Comparison of ENCODE assay signal across 9 cellular contexts in genomic region chr2:37711308-37711731, GRCh38. TPM values are rescaled to one million over a fixed set of nuclear protein-coding genes. Genes with fewer than 3 reads are reported as not detected.
DNase-seq lines count a peak whose midpoint lies in the region; ATAC-seq, FAIRE-seq and TF ChIP-seq lines count a peak whose summit lies in the region.
"Had no signal": no experiment of that assay in that cellular context is flagged by ENCODE, and none has a peak within 500 bp of the region (broad histone marks: within the 10 kb centered on the region; RNA-seq: fewer than 3 reads in every experiment).

No MANE protein-coding gene starts in this region.

- peak overlapping the region; percentile 88 for H2AK9ac ChIP-seq in IMR-90 (replicated peaks; ENCODE audit: low read depth, low read length, poor library complexity)

- POLR2A ChIA-PET in IMR-90 (lab: Charles Lee; ENCODE audit: unreplicated experiment) = interaction anchor here (1.1 kb wide), 2 partner anchors 39 to 55 kb away, joined by 3 to 4 read pairs; no protein-coding TSS in a partner anchor
- POLR2A ChIA-PET in HepG2 (lab: Yijun Ruan, JAX) = no interaction called here

- H3K4me2 ChIP-seq in IMR-90 (ENCODE audit: low read depth, low read length) (peak overlapping the region; percentile 69), HepG2 (ENCODE audit: low read depth, low read length) (no peak overlapping the region)

- TF ChIP-seq EP300 in HepG2 (IDR thresholded peaks at IDR 0.05; ENCODE audit: low read depth in 2 of 2, low read length in 2 of 2) (no peak), HepG2 (CRISPR knock-in tag; IDR thresholded peaks at IDR 0.05; ENCODE audit: borderline replicate concordance) (no peak)

- H4K91ac ChIP-seq in IMR-90 (ENCODE audit: insufficient read depth, low read depth, low read length) = peak overlapping the region; percentile 98

- peak overlapping the region; percentile 87 for H4K5ac ChIP-seq in IMR-90 (ENCODE audit: low read depth, low read length)

- no peak for TF ChIP-seq RAD21 in IMR-90 (IDR thresholded peaks at IDR 0.05; ENCODE audit: low read length)
- no peak for TF ChIP-seq RAD21 in HepG2 (CRISPR knock-in tag; IDR thresholded peaks at IDR 0.05)

- peak overlapping the region; percentile 94 for H3K23ac ChIP-seq in IMR-90 (ENCODE audit: low read depth, low read length)

- peak overlapping the region; percentile 97 for H2AK5ac ChIP-seq in IMR-90 (ENCODE audit: low read depth, low read length)

- H3K79me1 ChIP-seq in IMR-90 (ENCODE audit: low read depth in 1 of 2, low read length in 2 of 2) = peaks cover 0 to 12% of the 10 kb centered on the region in 2 experiments; a peak in 2 of 4 replicates

- no CpG with 5 or more reads among the region's 1 CpG for WGBS in IMR-90 (ENCODE audit: extremely low coverage in 2 of 2, insufficient read length in 1 of 2), 2 experiments
- WGBS in HepG2 (ENCODE audit: low lambda C conversion rate) = no CpG with 5 or more reads among the region's 1 CpG

- H2BK15ac ChIP-seq in IMR-90 (ENCODE audit: low read depth, low read length) = peak overlapping the region; percentile 92; the same call in 2 of the 3 replicates

- H2BK20ac ChIP-seq in IMR-90 (ENCODE audit: low read depth, low read length) = peak overlapping the region; percentile 95

- peaks cover 7% of the 10 kb centered on the region for H3K9me1 ChIP-seq in IMR-90 (ENCODE audit: insufficient read depth, low read length)

- H3K4me1 ChIP-seq in IMR-90 (ENCODE audit: control insufficient read depth, insufficient read depth, low read length) (peaks cover 12% of the 10 kb centered on the region), HepG2 (ENCODE audit: insufficient read depth, low read length) (no peaks in the 10 kb centered on the region)

- FAIRE-seq in HepG2 (lab: Jason Lieb, UNC) = no peak

- H3K27ac ChIP-seq in IMR-90 (ENCODE audit: insufficient read depth, low read length) (peak overlapping the region; percentile 71), HepG2 (ENCODE audit: extremely low read length, insufficient read depth, low read length) (no peak overlapping the region)

- H3K27me3 ChIP-seq in IMR-90 (ENCODE audit: control insufficient read depth, insufficient read depth, low read length) (no peaks in the 10 kb centered on the region), kidney epithelial cell (ENCODE audit: control insufficient read depth, insufficient read depth, low read length) (no peaks in the 10 kb centered on the region), HepG2 (ENCODE audit: control insufficient read depth in 1 of 2, insufficient read depth in 2 of 2, low read length in 2 of 2) (no peaks in the 10 kb centered on the region; a peak in 1 of 5 replicates)

- dilution Hi-C loops in IMR-90 (cut with HindIII; ENCODE audit: low sequenced_read_pairs, unreplicated experiment) = no loop called here

- H2AFZ ChIP-seq in IMR-90 (replicated peaks; ENCODE audit: low read length, poor library complexity) (peak overlapping the region; percentile 36), HepG2 (ENCODE audit: low read length) (no peak overlapping the region)

- ATAC-seq in GM18870 (IDR thresholded peaks at IDR 0.05; ENCODE audit: unreplicated experiment) (peak; percentile 45), IMR-90 (ENCODE audit: low read depth) (peak; percentile 88), HepG2 (no peak), GM18517 (IDR thresholded peaks at IDR 0.05; ENCODE audit: unreplicated experiment) (no peak)

- DNase-seq in IMR-90 = peak; percentile 91
- peak; percentile 30 to 38 for DNase-seq in activated T-cell treated with anti-CD3 and anti-CD28 coated beads, Interleukin-2, amount 50 U/mL, for 48 hours
- peak; percentile 95 for DNase-seq in kidney epithelial cell (ENCODE audit: low read depth)
- no peak for DNase-seq in NCI-H524 (lab: John Stamatoyannopoulos, UW)
- DNase-seq in HepG2 (ENCODE audit: low spot score) = no peak
- DNase-seq in NCI-H2029 (lab: John Stamatoyannopoulos, UW) = no peak
- DNase-seq: activated B cell treated with CpG ODN at 0.5 μM for 24 hours had no signal

- intact Hi-C loops in IMR-90 (cut with micrococcal nuclease) (loop anchor here (2.0 to 5.0 kb wide), 3 partner anchors 56 to 121 kb away; no protein-coding TSS in a partner anchor), HepG2 (cut with micrococcal nuclease; ENCODE audit: unreplicated experiment) (no loop called here)

- H3K9me3 ChIP-seq in IMR-90 (ENCODE audit: control insufficient read depth, insufficient read depth, low read length) (no peaks in the 10 kb centered on the region), HepG2 (ENCODE audit: low read length) (peaks cover 11% of the 10 kb centered on the region; the same call in 1 of the 2 replicates)

- H3K36me3 ChIP-seq in IMR-90 (ENCODE audit: control insufficient read depth, insufficient read depth, low read length) (no peaks in the 10 kb centered on the region), kidney epithelial cell (ENCODE audit: control insufficient read depth, insufficient read depth, low read length) (no peaks in the 10 kb centered on the region), HepG2 (replicated peaks in 1 of 2; ENCODE audit: control insufficient read depth in 1 of 2, insufficient read depth in 2 of 2, low read length in 2 of 2) (no peaks in the 10 kb centered on the region)

- H3K56ac ChIP-seq in IMR-90 (ENCODE audit: extremely low read depth, insufficient read depth, low read length) = peak overlapping the region; percentile 96

- H4K20me1 ChIP-seq in IMR-90 (ENCODE audit: insufficient read depth, low read length) (no peaks in the 10 kb centered on the region), HepG2 (ENCODE audit: insufficient read depth, low read length) (no peaks in the 10 kb centered on the region)

- BruUV-seq in IMR-90 (replicated peaks; lab: Mats Ljungman, UMichigan) (no TSS peak), HepG2 (replicated peaks; lab: Mats Ljungman, UMichigan) (no TSS peak)

- H3K79me2 ChIP-seq in HepG2 (ENCODE audit: insufficient read depth, low read length) = no peaks in the 10 kb centered on the region

- no peak overlapping the region for H3K4me3 ChIP-seq in IMR-90 (ENCODE audit: insufficient read depth, low read depth, low read length)
- no peak overlapping the region for H3K4me3 ChIP-seq in kidney epithelial cell (ENCODE audit: low read depth, low read length)
- H3K4me3 ChIP-seq in HepG2 (replicated peaks in 1 of 3; ENCODE audit: insufficient read depth in 1 of 3, low read depth in 2 of 3, low read length in 3 of 3) = no peak overlapping the region

- CTCF ChIA-PET in IMR-90 (lab: Yijun Ruan, JAX) = interaction anchor here (1.4 kb wide), 1 partner anchor 55 kb away, joined by 3 read pairs; no protein-coding TSS in a partner anchor
- CTCF ChIA-PET in HepG2 (lab: Yijun Ruan, JAX; ENCODE audit: low intra/inter-chr PET ratio, low total read pairs) = no interaction called here

- H3K9ac ChIP-seq in IMR-90 (ENCODE audit: low read depth, low read length) = peak overlapping the region; percentile 33; the same call in 1 of the 2 replicates
- H3K9ac ChIP-seq in HepG2 (ENCODE audit: insufficient read depth, low read depth, low read length) = no peak overlapping the region

- H3K18ac ChIP-seq in IMR-90 (ENCODE audit: low read depth, low read length) = peak overlapping the region; percentile 90

- in situ Hi-C loops in IMR-90 (cut with MboI; ENCODE audit: low sequenced_read_pairs) = no loop called here
- in situ Hi-C loops in HepG2 (cut with HindIII; ENCODE audit: extremely low pct_ligation_motif_present, low pct_unique_long_range_greater_than_20kb) = no loop called here

- peak overlapping the region; percentile 99 for H3K4ac ChIP-seq in IMR-90 (ENCODE audit: low read depth, low read length)

- TF ChIP-seq POLR2A in IMR-90 (IDR thresholded peaks at IDR 0.05; ENCODE audit: low read depth, low read length) = peak; percentile 39; the same call in 1 of the 2 replicates
- no peak for TF ChIP-seq POLR2A in HepG2 (IDR thresholded peaks at IDR 0.05; ENCODE audit: insufficient read depth in 1 of 2, low read depth in 2 of 2, low read length in 2 of 2)

- peak overlapping the region; percentile 57 to 93 for H4K8ac ChIP-seq in IMR-90 (ENCODE audit: low read depth in 2 of 2, low read length in 2 of 2)

- H3K14ac ChIP-seq in IMR-90 (replicated peaks; ENCODE audit: low read depth, low read length) = peak overlapping the region; percentile 93

- H2BK5ac ChIP-seq in IMR-90 (ENCODE audit: low read depth, low read length, poor library complexity, severe bottlenecking) = peak overlapping the region; percentile 95

- TF ChIP-seq CTCF in IMR-90 (conservative IDR thresholded peaks at IDR 0.05; ENCODE audit: low read depth, low read length) = no peak
- TF ChIP-seq CTCF in kidney epithelial cell (IDR thresholded peaks at IDR 0.05; ENCODE audit: insufficient read depth, low read length, poor library complexity, severe bottlenecking) = no peak
- TF ChIP-seq CTCF in HepG2 (CRISPR knock-in tag; IDR thresholded peaks at IDR 0.05) = no peak

- H2BK120ac ChIP-seq in IMR-90 (ENCODE audit: low read depth, low read length) = peak overlapping the region; percentile 99

RNA-seq across cellular contexts. Expression of gene CDC42EP3, which starts 39.9 kb away (rescaled TPM):
- total RNA-seq in IMR-90 (2012; rRNA removed) = 152 and 167 TPM in 2 replicates
- polyA plus RNA-seq in IMR-90 (2012; rRNA removed) = 177 and 193 TPM in 2 replicates
- polyA plus RNA-seq in IMR-90 (2012; cell fraction: cytosol; rRNA removed) = 71.7 and 119 TPM in 2 replicates
- polyA plus RNA-seq in IMR-90 (2012; cell fraction: nucleus; rRNA removed; ENCODE audit: low replicate concordance) = 63.1 and 123 TPM in 2 replicates
- total RNA-seq in kidney epithelial cell = 68.7 and 76.3 TPM in 2 replicates
- not detected in 2 replicates for total RNA-seq in HepG2 (2016; rRNA removed; fragmentation: Illumina TruSeq; extraction: Trizol)
- total RNA-seq in HepG2 (2016; cell fraction: cytosol; rRNA removed; fragmentation: Illumina TruSeq; extraction: Trizol; ENCODE audit: low read depth) = not detected in 2 replicates
- total RNA-seq in HepG2 (2016; cell fraction: insoluble cytoplasmic fraction; rRNA removed; fragmentation: Illumina TruSeq; extraction: Trizol) = not detected in 2 replicates
- not detected in 2 replicates for total RNA-seq in HepG2 (2016; cell fraction: membrane; rRNA removed; fragmentation: Illumina TruSeq; extraction: Trizol)
- total RNA-seq in HepG2 (2016; cell fraction: nucleus; rRNA removed; fragmentation: Illumina TruSeq; extraction: Trizol) = not detected in 2 replicates
- 0.01 TPM in 1 of 2 replicates, not detected in the other for polyA plus RNA-seq in HepG2 (2011; rRNA removed)
- polyA plus RNA-seq in HepG2 (2011; cell fraction: cytosol; rRNA removed) = 0.07 and 0.10 TPM in 2 replicates
- polyA plus RNA-seq in HepG2 (2011; cell fraction: nucleus; rRNA removed) = not detected in 2 replicates
- not detected in 2 replicates for polyA plus RNA-seq in HepG2 (2012)
- polyA plus RNA-seq in HepG2 (2016; cell fraction: cytosol; fragmentation: Illumina TruSeq; extraction: Trizol; ENCODE audit: low read depth) = not detected in 2 replicates
- 0.04 TPM in 1 of 2 replicates, not detected in the other for polyA plus RNA-seq in HepG2 (2016; cell fraction: insoluble cytoplasmic fraction; fragmentation: Illumina TruSeq; extraction: Trizol; ENCODE audit: low read depth)
- polyA plus RNA-seq in HepG2 (2016; cell fraction: membrane; fragmentation: Illumina TruSeq; extraction: Trizol; ENCODE audit: low read depth) = 0.05 TPM in 1 of 2 replicates, not detected in the other
- polyA plus RNA-seq in HepG2 (2016; cell fraction: nucleus; fragmentation: Illumina TruSeq; extraction: Trizol; ENCODE audit: insufficient read depth, low read depth) = not detected in 2 replicates
- polyA minus RNA-seq in HepG2 (2011; rRNA and poly(A)+ RNA removed; ENCODE audit: low replicate concordance) = 4.4 TPM in 1 of 2 replicates, not detected in the other
- polyA minus RNA-seq in HepG2 (2011; cell fraction: cytosol; rRNA and poly(A)+ RNA removed) = not detected in 2 replicates
- polyA minus RNA-seq in HepG2 (2011; cell fraction: nucleus; rRNA and poly(A)+ RNA removed) = not detected in 2 replicates

Comparison
In these comparisons a context has a peak if more than half of its experiments do, and no peak if none do; other contexts are left out.
1. ATAC-seq: peak in GM18870 (single experiment) and IMR-90 (single experiment); none in HepG2 (single experiment) and GM18517 (single experiment).
2. DNase-seq: peak in IMR-90 (single experiment), activated T-cell treated with anti-CD3 and anti-CD28 coated beads, Interleukin-2, amount 50 U/mL, for 48 hours (2 of 2) and kidney epithelial cell (single experiment); none in NCI-H524 (0 of 2), HepG2 (single experiment) and NCI-H2029 (single experiment).
3. RNA of gene CDC42EP3, which starts 39.9 kb away (total RNA-seq): 152 to 167 TPM in IMR-90 and 68.7 to 76.3 TPM in kidney epithelial cell; not detected in HepG2; every median in the first group is over 10 times any median in the second.